9 cellular contexts compared by ENCODE assay signal in the genomic region with DNA sequence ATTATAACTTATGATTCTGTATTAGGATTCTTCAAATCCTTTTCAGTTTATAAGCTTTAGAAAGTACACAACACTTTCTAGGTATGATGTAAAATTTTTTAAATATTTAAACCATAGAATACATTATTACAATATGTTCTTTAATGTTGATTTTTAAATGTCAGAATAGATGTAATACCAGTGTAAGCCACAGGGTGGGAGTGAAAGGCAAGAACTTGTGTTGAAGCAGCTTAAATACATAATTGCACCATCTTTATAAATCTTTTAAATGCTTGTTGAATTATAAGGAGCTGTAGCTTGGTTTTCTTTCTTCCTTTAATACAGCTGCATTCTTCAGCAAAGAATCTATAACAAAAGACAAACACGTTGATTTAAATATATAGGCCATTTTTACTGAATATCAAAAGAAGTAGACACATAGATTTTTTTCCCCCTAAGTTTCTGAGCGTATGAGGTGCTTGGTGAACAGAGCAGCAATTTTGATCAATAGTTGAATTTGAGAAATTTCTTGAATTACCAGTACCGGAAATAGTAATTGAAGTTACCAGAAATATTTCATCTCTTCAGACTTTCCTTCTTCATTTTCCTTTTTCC.
A peak's percentile ranks its signal among the peaks of the same experiment; 100 is the strongest.
DNase-seq lines count a peak whose midpoint lies in the region; ATAC-seq and TF ChIP-seq lines count a peak whose summit lies in the region.
"Had no signal": no experiment of that assay in that cellular context is flagged by ENCODE, and none has a peak within 500 bp of the region (broad histone marks: within the 10 kb centered on the region; RNA-seq: fewer than 3 reads in every experiment).

No MANE protein-coding gene starts in this region.

- H3K4me1 ChIP-seq in right lobe of liver (no peaks in the 10 kb centered on the region), neuronal stem cell (ENCODE audit: control insufficient read depth in 2 of 2, insufficient read depth in 1 of 2, low read depth in 1 of 2, low read length in 2 of 2) (no peaks in the 10 kb centered on the region)

- TF ChIP-seq POLR2A in right lobe of liver (IDR thresholded peaks at IDR 0.05) = no peak

- no peak overlapping the region for H3K4me2 ChIP-seq in neuronal stem cell (ENCODE audit: insufficient read depth, low read length, poor library complexity, severe bottlenecking)

- H4K8ac ChIP-seq in neuronal stem cell (ENCODE audit: low read depth, low read length) = no peak overlapping the region

- H3K27me3 Mint-ChIP-seq in brain = no peaks in the 10 kb centered on the region
- H3K27me3 Mint-ChIP-seq: CD8-positive, alpha-beta memory T cell had no signal

- H4K91ac ChIP-seq in neuronal stem cell (ENCODE audit: low read depth, low read length, poor library complexity) = no peak overlapping the region

- H3K36me3 Mint-ChIP-seq in brain = peaks cover 34% of the 10 kb centered on the region

- intact Hi-C loops in right lobe of liver (cut with DNase I) (no loop called here), posterior cingulate gyrus (cut with DNase I) (loop anchor here (1.0 to 10.0 kb wide), 3 partner anchors 50 to 902 kb away; no protein-coding TSS in a partner anchor)

- H3K27me3 ChIP-seq in right lobe of liver = no peaks in the 10 kb centered on the region
- H3K27me3 ChIP-seq in neuronal stem cell (ENCODE audit: control insufficient read depth in 3 of 3, insufficient read depth in 3 of 3, low read depth in 1 of 3, low read length in 3 of 3) = no peaks in the 10 kb centered on the region

- 62% methylated on average over 3 of the region's 3 CpGs for WGBS in right lobe of liver (ENCODE audit: insufficient coverage, low coverage, low lambda C conversion rate, missing lambda C conversion rate)
- no CpG with 5 or more reads among the region's 3 CpGs for WGBS in neuronal stem cell (ENCODE audit: extremely low coverage in 2 of 2, insufficient read length in 2 of 2, insufficient replicate concordance in 1 of 2), 2 donors

- H2AFZ ChIP-seq in neuronal stem cell (ENCODE audit: low read length) = no peak overlapping the region

- no peak overlapping the region for H3K4me3 ChIP-seq in right lobe of liver
- no peak overlapping the region for H3K4me3 ChIP-seq in neuronal stem cell (ENCODE audit: low read length in 2 of 2)

- H3K14ac ChIP-seq in neuronal stem cell (ENCODE audit: low read length) = no peak overlapping the region

- no peak overlapping the region for H2BK15ac ChIP-seq in neuronal stem cell (ENCODE audit: low read length)

- H3K4me3 Mint-ChIP-seq in brain = no peak overlapping the region
- H3K4me3 Mint-ChIP-seq: CD8-positive, alpha-beta memory T cell had no signal

- H3K36me3 ChIP-seq in right lobe of liver (peaks cover 0 to 23% (median 14%) of the 10 kb centered on the region in 4 donors), neuronal stem cell (replicated peaks in 1 of 2; ENCODE audit: control insufficient read depth in 2 of 2, insufficient read depth in 2 of 2, low read length in 2 of 2) (peaks cover 0 to 34% of the 10 kb centered on the region in 2 donors)

- peaks cover 6% of the 10 kb centered on the region for H3K4me1 Mint-ChIP-seq in brain

- H3K9me3 Mint-ChIP-seq in brain = no peaks in the 10 kb centered on the region
- H3K9me3 Mint-ChIP-seq: CD8-positive, alpha-beta memory T cell had no signal

- DNase-seq in NCI-H1105 treated with DMSO at 0.1 percent for 48 hours (lab: John Stamatoyannopoulos, UW) (peak; percentile 27), NCI-H1105 (lab: John Stamatoyannopoulos, UW) (no peak), NCI-H2081 treated with DMSO at 0.1 percent for 48 hours (lab: John Stamatoyannopoulos, UW) (peak; percentile 7), right lobe of liver (no peak), posterior cingulate gyrus (no peak), neuronal stem cell (ENCODE audit: low spot score) (no peak)

- no peak overlapping the region for H3K4ac ChIP-seq in neuronal stem cell (ENCODE audit: low read length)

- H3K27ac ChIP-seq in right lobe of liver (no peak overlapping the region), neuronal stem cell (replicated peaks; ENCODE audit: low read length) (no peak overlapping the region)

- no peak overlapping the region for H3K23ac ChIP-seq in neuronal stem cell (ENCODE audit: low read depth, low read length, poor library complexity)

- H3K18ac ChIP-seq in neuronal stem cell (ENCODE audit: low read length) = no peak overlapping the region

- no peak overlapping the region for H2BK12ac ChIP-seq in neuronal stem cell (ENCODE audit: low read length)

- H3K27ac Mint-ChIP-seq in brain = peak overlapping the region in 1 of 5 experiments; percentile 78

- peak; percentile 83 to 93 for TF ChIP-seq CTCF in brain (conservative IDR thresholded peaks at IDR 0.05)
- peak; percentile 62 to 77 (median 70) for TF ChIP-seq CTCF in right lobe of liver (IDR thresholded peaks at IDR 0.05)

- no peak overlapping the region for H3K9ac ChIP-seq in neuronal stem cell (ENCODE audit: low read depth, low read length, poor library complexity)

- no peaks in the 10 kb centered on the region for H3K79me1 ChIP-seq in neuronal stem cell (ENCODE audit: low read depth, low read length)

- H3K9me3 ChIP-seq in right lobe of liver (no peaks in the 10 kb centered on the region), neuronal stem cell (replicated peaks in 1 of 2; ENCODE audit: control insufficient read depth in 2 of 2, insufficient read depth in 1 of 2, low read depth in 1 of 2, low read length in 2 of 2) (no peaks in the 10 kb centered on the region)

- H2AK5ac ChIP-seq in neuronal stem cell (ENCODE audit: low read depth, low read length) = no peak overlapping the region

- no peak overlapping the region for H2BK120ac ChIP-seq in neuronal stem cell (ENCODE audit: low read depth, low read length)

- no peak overlapping the region for H2BK5ac ChIP-seq in neuronal stem cell (ENCODE audit: low read length)

- peak; percentile 74 for ATAC-seq in GM21723 (IDR thresholded peaks at IDR 0.05; ENCODE audit: unreplicated experiment)
- peak; percentile 64 to 78 (median 74) for ATAC-seq in right lobe of liver

Comparison
In these comparisons a context has a peak if more than half of its experiments do, and no peak if none do; other contexts are left out.
1. DNase-seq: peak in NCI-H1105 treated with DMSO at 0.1 percent for 48 hours (single experiment) and NCI-H2081 treated with DMSO at 0.1 percent for 48 hours (single experiment); none in NCI-H1105 (single experiment), right lobe of liver (0 of 3), posterior cingulate gyrus (0 of 10) and neuronal stem cell (single experiment).